8 cellular contexts compared by ENCODE assay signal in genomic region chr2:73291093-73291460, GRCh38. TPM values are rescaled to one million over a fixed set of nuclear protein-coding genes. Genes with fewer than 3 reads are reported as not detected.
A peak's percentile ranks its signal among the peaks of the same experiment; 100 is the strongest.
DNase-seq lines count a peak whose midpoint lies in the region; ATAC-seq and TF ChIP-seq lines count a peak whose summit lies in the region.

No MANE protein-coding gene starts in this region.

- H3K27ac Mint-ChIP-seq in endodermal cell = no peak overlapping the region
- H3K27ac Mint-ChIP-seq in naive B cell = peak overlapping the region in 5 of 6 donors; percentile 25 to 78 (median 44)

- TF ChIP-seq CTCF in endodermal cell (conservative IDR thresholded peaks at IDR 0.05) (no peak), tibial nerve (IDR thresholded peaks at IDR 0.05) (no peak)

- H3K36me3 ChIP-seq in endodermal cell (ENCODE audit: control insufficient read depth, insufficient read depth, low read length) (no peaks in the 10 kb centered on the region), tibial nerve (no peaks in the 10 kb centered on the region)

- H3K4me3 Mint-ChIP-seq in endodermal cell = peak overlapping the region; percentile 52
- H3K4me3 Mint-ChIP-seq in naive B cell = peak overlapping the region; percentile 70 to 87 (median 83)

- peak in 1 of 2 donors; percentile 3 for ATAC-seq in naive B cell (ENCODE audit: low read depth in 2 of 2)
- no peak for ATAC-seq in HG03565 (IDR thresholded peaks at IDR 0.05; ENCODE audit: unreplicated experiment)
- no peak for ATAC-seq in HG03045 (IDR thresholded peaks at IDR 0.05; ENCODE audit: unreplicated experiment)

- 8 to 11% methylated on average over 31 to 34 of the region's 34 CpGs for WGBS in endodermal cell (ENCODE audit: insufficient coverage in 1 of 2, insufficient read length in 1 of 2), 2 experiments
- 3 to 4% methylated on average over 33 to 34 of the region's 34 CpGs for WGBS in tibial nerve, 2 donors

- DNase-seq in AG08396 (ENCODE audit: low spot score) (peak; percentile 83), HT1080 (ENCODE audit: low read depth) (peak; percentile 29), endodermal cell (peak; percentile 93), naive B cell (peak; percentile 58), tibial nerve (ENCODE audit: low spot score in 2 of 2) (no peak)
- DNase-seq in activated CD4-positive, alpha-beta T cell treated with anti-CD3 and anti-CD28 coated beads for 48 hours = peak; percentile 73

- H3K36me3 Mint-ChIP-seq in endodermal cell (ENCODE audit: low read depth) (no peaks in the 10 kb centered on the region), naive B cell (peaks cover 0 to 8% of the 10 kb centered on the region in 2 donors)

- TF ChIP-seq EP300 in tibial nerve (IDR thresholded peaks at IDR 0.05) = no peak

- H3K9me3 Mint-ChIP-seq in endodermal cell = no peaks in the 10 kb centered on the region
- peaks cover 0 to 3% (median 0%) of the 10 kb centered on the region in 7 donors for H3K9me3 Mint-ChIP-seq in naive B cell

- H3K9me3 ChIP-seq in endodermal cell (ENCODE audit: control insufficient read depth, low read length) (no peaks in the 10 kb centered on the region), tibial nerve (no peaks in the 10 kb centered on the region)

- peaks cover 94% of the 10 kb centered on the region for H3K27me3 Mint-ChIP-seq in endodermal cell (ENCODE audit: insufficient read depth)
- peaks cover 24 to 43% (median 41%) of the 10 kb centered on the region in 3 donors for H3K27me3 Mint-ChIP-seq in naive B cell

- peaks cover 5% of the 10 kb centered on the region for H3K4me1 Mint-ChIP-seq in endodermal cell
- H3K4me1 Mint-ChIP-seq in naive B cell = peaks cover 12 to 21% (median 20%) of the 10 kb centered on the region in 3 donors

- H3K9ac ChIP-seq in endodermal cell (ENCODE audit: extremely low read depth, low read length, poor library complexity, severe bottlenecking) = no peak overlapping the region

- no peak overlapping the region for H3K4me3 ChIP-seq in endodermal cell (ENCODE audit: low read length)
- H3K4me3 ChIP-seq in tibial nerve = peak overlapping the region in 1 of 4 donors; percentile 16

- H3K27ac ChIP-seq in endodermal cell (ENCODE audit: low read depth, low read length) = no peak overlapping the region
- no peak overlapping the region for H3K27ac ChIP-seq in tibial nerve

- TF ChIP-seq POLR2A in tibial nerve (IDR thresholded peaks at IDR 0.05) = no peak

- peaks cover 98% of the 10 kb centered on the region for H3K27me3 ChIP-seq in endodermal cell (ENCODE audit: control insufficient read depth, insufficient read depth, low read length, poor library complexity, severe bottlenecking)
- peaks cover 5 to 92% of the 10 kb centered on the region in 2 donors for H3K27me3 ChIP-seq in tibial nerve

- H3K4me1 ChIP-seq in endodermal cell (ENCODE audit: control insufficient read depth, insufficient read depth, low read length) (peaks cover 4% of the 10 kb centered on the region), tibial nerve (peaks cover 0 to 29% (median 7%) of the 10 kb centered on the region in 4 donors)

RNA-seq across cellular contexts. Expression of gene EGR4, which starts 2.3 kb away (rescaled TPM):
- not detected in 2 replicates for total RNA-seq in HT1080 (2014; rRNA removed; shearing (Covaris generic))
- 0.02 TPM in 1 of 2 replicates, not detected in the other for polyA plus RNA-seq in HT1080 (2015; cell fraction: cytosol; rRNA removed)
- polyA plus RNA-seq in HT1080 (2015; cell fraction: nucleus; rRNA removed) = not detected in 2 replicates
- total RNA-seq in endodermal cell (under 1 TPM in 1 of 2 donors, not detected in 1; 0.15 TPM), tibial nerve (not detected)
- not detected for polyA plus RNA-seq in endodermal cell (2013, experiment 1 of 2)
- polyA plus RNA-seq in endodermal cell (2013, experiment 2 of 2) = not detected
- under 1 TPM in 3 of 6 donors, not detected in 3; 0.23 to 0.84 (median 0.49) TPM for polyA plus RNA-seq in naive B cell (ENCODE audit: low read depth in 6 of 6)

RNA-seq across cellular contexts. Expression of gene FBXO41, which starts 6.8 kb away (rescaled TPM):
- 5.8 and 6.9 TPM in 2 replicates for total RNA-seq in HT1080 (2014; rRNA removed; shearing (Covaris generic))
- 5.6 and 6.0 TPM in 2 replicates for polyA plus RNA-seq in HT1080 (2015; cell fraction: cytosol; rRNA removed)
- 18.2 and 19.6 TPM in 2 replicates for polyA plus RNA-seq in HT1080 (2015; cell fraction: nucleus; rRNA removed)
- total RNA-seq in endodermal cell = 10 to 100 TPM in 1 of 2 donors, 1 to 10 TPM in 1; 9.0 to 11.2 TPM
- 1.6 TPM for polyA plus RNA-seq in endodermal cell (2013, experiment 1 of 2)
- 1.6 TPM for polyA plus RNA-seq in endodermal cell (2013, experiment 2 of 2)
- 1 to 10 TPM in 4 of 6 donors, under 1 TPM in 1, not detected in 1; 0.79 to 2.3 (median 1.1) TPM for polyA plus RNA-seq in naive B cell (ENCODE audit: low read depth in 6 of 6)
- total RNA-seq in tibial nerve = 10 to 100 TPM in 1 of 4 donors, 1 to 10 TPM in 2, under 1 TPM in 1; 0.84 to 13.9 (median 4.4) TPM

RNA-seq across cellular contexts. Expression of gene CCT7, which starts 57.0 kb away (rescaled TPM):
- total RNA-seq in HT1080 (2014; rRNA removed; shearing (Covaris generic)) = 813 and 842 TPM in 2 replicates
- 483 and 485 TPM in 2 replicates for polyA plus RNA-seq in HT1080 (2015; cell fraction: cytosol; rRNA removed)
- 559 and 613 TPM in 2 replicates for polyA plus RNA-seq in HT1080 (2015; cell fraction: nucleus; rRNA removed)
- total RNA-seq in endodermal cell (100 to 1,000 TPM; 347 to 391 TPM), tibial nerve (100 to 1,000 TPM; 194 to 245 (median 212) TPM)
- 254 TPM for polyA plus RNA-seq in endodermal cell (2013, experiment 1 of 2)
- polyA plus RNA-seq in endodermal cell (2013, experiment 2 of 2) = 232 TPM
- polyA plus RNA-seq in naive B cell (ENCODE audit: low read depth in 6 of 6) = 100 to 1,000 TPM; 224 to 376 (median 265) TPM

RNA-seq across cellular contexts. Expression of gene PRADC1, which starts 58.0 kb away (rescaled TPM):
- 57.1 and 64.3 TPM in 2 replicates for total RNA-seq in HT1080 (2014; rRNA removed; shearing (Covaris generic))
- polyA plus RNA-seq in HT1080 (2015; cell fraction: cytosol; rRNA removed) = 24.2 and 27.8 TPM in 2 replicates
- polyA plus RNA-seq in HT1080 (2015; cell fraction: nucleus; rRNA removed) = 6.0 and 7.1 TPM in 2 replicates
- total RNA-seq in endodermal cell (10 to 100 TPM in 1 of 2 donors, 1 to 10 TPM in 1; 8.8 to 10.2 TPM), tibial nerve (10 to 100 TPM; 14.4 to 31.5 (median 21.5) TPM)
- polyA plus RNA-seq in endodermal cell (2013, experiment 1 of 2) = 14.0 TPM
- polyA plus RNA-seq in endodermal cell (2013, experiment 2 of 2) = 13.9 TPM
- polyA plus RNA-seq in naive B cell (ENCODE audit: low read depth in 6 of 6) = 10 to 100 TPM in 5 of 6 donors, 1 to 10 TPM in 1; 9.5 to 19.1 (median 10.6) TPM

Comparison
In these comparisons a context has a peak if more than half of its experiments do, and no peak if none do; other contexts are left out.
1. DNase-seq: peak in AG08396 (single experiment), HT1080 (single experiment), activated CD4-positive, alpha-beta T cell treated with anti-CD3 and anti-CD28 coated beads for 48 hours (single experiment), endodermal cell (single experiment) and naive B cell (single experiment); none in tibial nerve (0 of 2).